ENCODE assay signal across 14 cellular contexts in genomic region chr9:137411260-137411659, GRCh38. TPM values are rescaled to one million over a fixed set of nuclear protein-coding genes. Genes with fewer than 3 reads are reported as not detected.
A peak's percentile ranks its signal among the peaks of the same experiment; 100 is the strongest.
DNase-seq lines count a peak whose midpoint lies in the region; ATAC-seq and TF ChIP-seq lines count a peak whose summit lies in the region.
"Had no signal": no experiment of that assay in that cellular context is flagged by ENCODE, and none has a peak within 500 bp of the region (broad histone marks: within the 10 kb centered on the region; RNA-seq: fewer than 3 reads in every experiment).

No MANE protein-coding gene starts in this region.

- no peaks in the 10 kb centered on the region for H3K27me3 Mint-ChIP-seq in activated CD4-positive, alpha-beta memory T cell treated with anti-CD3 and anti-CD28 coated beads, Interleukin-2, amount 10 ng/mL, durations not matched to agents 7 days and 5 days
- peaks cover 3% of the 10 kb centered on the region for H3K27me3 Mint-ChIP-seq in activated CD4-positive, alpha-beta memory T cell treated with anti-CD3 and anti-CD28 coated beads for 36 hours
- H3K27me3 Mint-ChIP-seq in mesothelial cell of epicardium (ENCODE audit: low read depth) = no peaks in the 10 kb centered on the region

- H3K4me1 ChIP-seq in right atrium auricular region (peaks cover 0 to 46% of the 10 kb centered on the region in 2 donors), thoracic aorta (ENCODE audit: control insufficient read depth in 1 of 2, low read depth in 2 of 2) (peaks cover 30 to 44% of the 10 kb centered on the region in 2 donors)

- H3K9me3 Mint-ChIP-seq in activated CD4-positive, alpha-beta memory T cell treated with anti-CD3 and anti-CD28 coated beads, Interleukin-2, amount 10 ng/mL, durations not matched to agents 7 days and 5 days = no peaks in the 10 kb centered on the region
- H3K9me3 Mint-ChIP-seq in activated CD4-positive, alpha-beta memory T cell treated with anti-CD3 and anti-CD28 coated beads for 36 hours = no peaks in the 10 kb centered on the region
- H3K9me3 Mint-ChIP-seq in mesothelial cell of epicardium = no peaks in the 10 kb centered on the region
- H3K9me3 Mint-ChIP-seq: T-helper 2 cell treated with Interferon-gamma antibody and Interleukin-4, amounts not matched to agents 5 μg/mL and 100 μg/mL, for 36 hours had no signal

- H3K27me3 ChIP-seq in right atrium auricular region (no peaks in the 10 kb centered on the region), thoracic aorta (replicated peaks; ENCODE audit: insufficient read depth) (no peaks in the 10 kb centered on the region)
- H3K27me3 ChIP-seq: adrenal gland had no signal

- H3K27ac Mint-ChIP-seq in activated CD4-positive, alpha-beta memory T cell treated with anti-CD3 and anti-CD28 coated beads, Interleukin-2, amount 10 ng/mL, durations not matched to agents 7 days and 5 days = no peak overlapping the region
- no peak overlapping the region for H3K27ac Mint-ChIP-seq in activated CD4-positive, alpha-beta memory T cell treated with anti-CD3 and anti-CD28 coated beads for 36 hours
- H3K27ac Mint-ChIP-seq in mesothelial cell of epicardium = no peak overlapping the region
- H3K27ac Mint-ChIP-seq: T-helper 2 cell treated with Interferon-gamma antibody and Interleukin-4, amounts not matched to agents 5 μg/mL and 100 μg/mL, for 36 hours had no signal

- TF ChIP-seq CTCF in right atrium auricular region (IDR thresholded peaks at IDR 0.05) (no peak), thoracic aorta (IDR thresholded peaks at IDR 0.05) (no peak), mesothelial cell of epicardium (IDR thresholded peaks at IDR 0.05; ENCODE audit: unreplicated experiment) (no peak)

- intact Hi-C loops in activated CD4-positive, alpha-beta memory T cell treated with anti-CD3 and anti-CD28 coated beads for 36 hours (cut with micrococcal nuclease) = no loop called here

- no peak for DNase-seq in activated CD4-positive, alpha-beta memory T cell treated with anti-CD3 and anti-CD28 coated beads, Interleukin-2, amount 10 ng/mL, durations not matched to agents 7 days and 5 days
- DNase-seq in activated CD4-positive, alpha-beta memory T cell treated with anti-CD3 and anti-CD28 coated beads for 36 hours = no peak
- DNase-seq in UCSD-AML1 (lab: John Stamatoyannopoulos, UW; ENCODE audit: unreplicated experiment) (peak; percentile 77), right atrium auricular region (ENCODE audit: low spot score) (no peak), thoracic aorta (ENCODE audit: low spot score) (no peak), NOMO-1 treated with dmso at 0.1 percent for 144 hours (lab: John Stamatoyannopoulos, UW; ENCODE audit: unreplicated experiment) (no peak), mesothelial cell of epicardium (ENCODE audit: low spot score in 2 of 2, unreplicated experiment in 2 of 2) (no peak)
- DNase-seq: midbrain, NCI-H1436 had no signal

- POLR2A ChIA-PET in activated CD4-positive, alpha-beta memory T cell treated with anti-CD3 and anti-CD28 coated beads, Interleukin-2, amount 10 ng/mL, durations not matched to agents 7 days and 5 days (lab: Charles Lee) = interaction anchor here (0.8 kb wide), 1 partner anchor 12 kb away, joined by 3 read pairs; the partner anchor contains the start of genes EXD3 and NOXA1
- POLR2A ChIA-PET in activated CD4-positive, alpha-beta memory T cell treated with anti-CD3 and anti-CD28 coated beads for 36 hours (lab: Charles Lee) = interaction anchor here (1.7 kb wide), 1 partner anchor 12 kb away, joined by 4 read pairs; the partner anchor contains the start of genes EXD3 and NOXA1

- peak overlapping the region in 1 of 2 donors; percentile 13 for H3K4me3 ChIP-seq in right atrium auricular region
- peak overlapping the region; percentile 53 for H3K4me3 ChIP-seq in thoracic aorta

- H3K36me3 Mint-ChIP-seq in activated CD4-positive, alpha-beta memory T cell treated with anti-CD3 and anti-CD28 coated beads, Interleukin-2, amount 10 ng/mL, durations not matched to agents 7 days and 5 days (ENCODE audit: low read depth) = no peaks in the 10 kb centered on the region
- H3K36me3 Mint-ChIP-seq in activated CD4-positive, alpha-beta memory T cell treated with anti-CD3 and anti-CD28 coated beads for 36 hours = no peaks in the 10 kb centered on the region
- peaks cover 2% of the 10 kb centered on the region for H3K36me3 Mint-ChIP-seq in mesothelial cell of epicardium

- H3K9me3 ChIP-seq in right atrium auricular region (no peaks in the 10 kb centered on the region), thoracic aorta (no peaks in the 10 kb centered on the region)
- H3K9me3 ChIP-seq: adrenal gland had no signal

- H3K27ac ChIP-seq in right atrium auricular region (peak overlapping the region; percentile 62 to 85), thoracic aorta (peak overlapping the region in 1 of 2 donors; percentile 48)

- CTCF ChIA-PET in activated CD4-positive, alpha-beta memory T cell treated with anti-CD3 and anti-CD28 coated beads, Interleukin-2, amount 10 ng/mL, durations not matched to agents 7 days and 5 days (lab: Charles Lee) = interaction anchor here (0.8 kb wide), 1 partner anchor 12 kb away, joined by 3 read pairs; the partner anchor contains the start of genes EXD3 and NOXA1
- CTCF ChIA-PET in activated CD4-positive, alpha-beta memory T cell treated with anti-CD3 and anti-CD28 coated beads for 36 hours (lab: Charles Lee) = interaction anchor here (2.0 to 2.5 kb wide), 2 partner anchors 11 to 109 kb away, joined by 8 to 9 read pairs; partner anchors contain the start of genes EXD3, NOXA1 and NRARP

- H3K4me3 Mint-ChIP-seq in activated CD4-positive, alpha-beta memory T cell treated with anti-CD3 and anti-CD28 coated beads, Interleukin-2, amount 10 ng/mL, durations not matched to agents 7 days and 5 days = peak overlapping the region; percentile 24
- H3K4me3 Mint-ChIP-seq in activated CD4-positive, alpha-beta memory T cell treated with anti-CD3 and anti-CD28 coated beads for 36 hours = no peak overlapping the region
- H3K4me3 Mint-ChIP-seq in mesothelial cell of epicardium = no peak overlapping the region
- H3K4me3 Mint-ChIP-seq: T-helper 2 cell treated with Interferon-gamma antibody and Interleukin-4, amounts not matched to agents 5 μg/mL and 100 μg/mL, for 36 hours had no signal

- H3K36me3 ChIP-seq in right atrium auricular region (no peaks in the 10 kb centered on the region), thoracic aorta (no peaks in the 10 kb centered on the region)
- H3K36me3 ChIP-seq: adrenal gland had no signal

- ATAC-seq in thoracic aorta (ENCODE audit: insufficient number of reproducible peaks, low FRiP score, low read depth) = no peak
- ATAC-seq in HG03432 (IDR thresholded peaks at IDR 0.05; ENCODE audit: unreplicated experiment) = no peak
- ATAC-seq: HepG2 had no signal

- peaks cover 23% of the 10 kb centered on the region for H3K4me1 Mint-ChIP-seq in activated CD4-positive, alpha-beta memory T cell treated with anti-CD3 and anti-CD28 coated beads, Interleukin-2, amount 10 ng/mL, durations not matched to agents 7 days and 5 days
- H3K4me1 Mint-ChIP-seq in activated CD4-positive, alpha-beta memory T cell treated with anti-CD3 and anti-CD28 coated beads for 36 hours (ENCODE audit: low read depth) = peaks cover 2% of the 10 kb centered on the region
- H3K4me1 Mint-ChIP-seq in mesothelial cell of epicardium = no peaks in the 10 kb centered on the region

RNA-seq across cellular contexts. Expression of gene EXD3, which starts 11.7 kb away (rescaled TPM):
- total RNA-seq in activated CD4-positive, alpha-beta memory T cell treated with anti-CD3 and anti-CD28 coated beads, Interleukin-2, amount 10 ng/mL, durations not matched to agents 7 days and 5 days = 10 to 100 TPM; 17.9 to 18.1 TPM
- total RNA-seq in activated CD4-positive, alpha-beta memory T cell treated with anti-CD3 and anti-CD28 coated beads for 36 hours = 10 to 100 TPM; 13.5 to 13.6 TPM
- 1 to 10 TPM; 5.9 to 6.0 TPM for total RNA-seq in right atrium auricular region
- 10 to 100 TPM; 22.7 to 29.4 TPM for total RNA-seq in thoracic aorta
- total RNA-seq in mesothelial cell of epicardium = 37.2 to 38.2 TPM (median 37.3 TPM) in 3 replicates

RNA-seq across cellular contexts. Expression of gene NOXA1, which starts 11.9 kb away (rescaled TPM):
- under 1 TPM; 0.50 to 0.73 TPM for total RNA-seq in activated CD4-positive, alpha-beta memory T cell treated with anti-CD3 and anti-CD28 coated beads, Interleukin-2, amount 10 ng/mL, durations not matched to agents 7 days and 5 days
- 1 to 10 TPM; 1.1 TPM for total RNA-seq in activated CD4-positive, alpha-beta memory T cell treated with anti-CD3 and anti-CD28 coated beads for 36 hours
- total RNA-seq in right atrium auricular region = 1 to 10 TPM in 1 of 2 donors, under 1 TPM in 1; 0.94 to 3.4 TPM
- total RNA-seq in thoracic aorta = 1 to 10 TPM; 3.5 to 9.6 TPM
- 19.9 to 22.1 TPM (median 21.4 TPM) in 3 replicates for total RNA-seq in mesothelial cell of epicardium

RNA-seq across cellular contexts. Expression of gene ENTPD8, which starts 29.9 kb away (rescaled TPM):
- not detected for total RNA-seq in activated CD4-positive, alpha-beta memory T cell treated with anti-CD3 and anti-CD28 coated beads, Interleukin-2, amount 10 ng/mL, durations not matched to agents 7 days and 5 days
- total RNA-seq in activated CD4-positive, alpha-beta memory T cell treated with anti-CD3 and anti-CD28 coated beads for 36 hours = not detected
- total RNA-seq in right atrium auricular region (not detected), thoracic aorta (not detected), mesothelial cell of epicardium (1.4 to 1.7 TPM (median 1.6 TPM) in 3 replicates)
- total RNA-seq: temporal lobe had no signal

RNA-seq across cellular contexts. Expression of gene NSMF, which starts 47.9 kb away (rescaled TPM):
- 10 to 100 TPM; 29.0 to 31.9 TPM for total RNA-seq in activated CD4-positive, alpha-beta memory T cell treated with anti-CD3 and anti-CD28 coated beads, Interleukin-2, amount 10 ng/mL, durations not matched to agents 7 days and 5 days
- total RNA-seq in activated CD4-positive, alpha-beta memory T cell treated with anti-CD3 and anti-CD28 coated beads for 36 hours = 10 to 100 TPM; 29.9 to 31.6 TPM
- total RNA-seq in right atrium auricular region (10 to 100 TPM; 16.2 to 26.2 TPM), thoracic aorta (100 to 1,000 TPM; 168 to 251 TPM), mesothelial cell of epicardium (85.3 to 85.6 TPM (median 85.3 TPM) in 3 replicates)
